11 cellular contexts compared by ENCODE assay signal in the genomic region with DNA sequence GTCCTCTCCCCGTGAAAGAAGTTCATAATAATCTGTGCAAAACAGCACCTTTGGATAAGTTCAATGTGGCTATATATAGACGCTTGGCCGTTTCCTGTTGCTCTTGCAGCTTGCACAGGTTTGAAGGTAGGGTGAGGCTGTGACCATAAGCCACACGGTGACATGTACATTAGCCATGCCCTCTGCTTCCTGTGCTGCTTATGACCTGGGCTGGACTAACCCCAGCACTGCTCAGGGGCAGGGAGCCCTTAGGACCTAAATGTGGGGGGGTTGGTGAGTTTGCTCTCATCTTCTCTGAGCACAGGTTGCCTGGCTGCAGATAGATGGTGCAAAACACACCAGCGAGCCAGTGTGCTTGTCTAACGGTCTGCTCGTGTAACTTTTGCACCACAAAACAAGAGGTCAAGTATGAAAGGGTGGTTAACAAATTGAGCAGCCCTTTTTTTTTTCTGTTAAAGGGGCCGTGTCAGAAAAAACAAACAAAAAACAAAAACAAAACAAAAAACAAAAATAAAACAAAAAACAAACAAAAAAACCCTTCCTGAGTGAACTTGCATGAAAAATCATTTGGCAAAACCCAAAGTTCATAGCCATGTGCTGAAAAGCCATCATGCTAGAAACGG. TPM values are rescaled to one million over a fixed set of nuclear protein-coding genes. Genes with fewer than 3 reads are reported as not detected.
A peak's percentile ranks its signal among the peaks of the same experiment; 100 is the strongest.
DNase-seq lines count a peak whose midpoint lies in the region; ATAC-seq, FAIRE-seq and TF ChIP-seq lines count a peak whose summit lies in the region.
"Had no signal": no experiment of that assay in that cellular context is flagged by ENCODE, and none has a peak within 500 bp of the region (broad histone marks: within the 10 kb centered on the region; RNA-seq: fewer than 3 reads in every experiment).

No MANE protein-coding gene starts in this region.

- intact Hi-C loops in aorta (cut with DNase I): no loop called here

- TF ChIP-seq CTCF in endothelial cell (IDR thresholded peaks at IDR 0.05; ENCODE audit: unreplicated experiment): no peak

- peaks cover 19% of the 10 kb centered on the region for H3K27me3 Mint-ChIP-seq in endothelial cell (ENCODE audit: unreplicated experiment)

- H3K36me3 Mint-ChIP-seq in endothelial cell (ENCODE audit: low read depth, unreplicated experiment): peaks cover 26% of the 10 kb centered on the region

- peak overlapping the region; percentile 38 for H3K4me3 Mint-ChIP-seq in endothelial cell (ENCODE audit: unreplicated experiment)

- DNase-seq in GM18507 (ENCODE audit: extremely low spot score, insufficient read length, low read depth) (no peak), endothelial cell (ENCODE audit: low spot score) (no peak), NCI-H748 (lab: John Stamatoyannopoulos, UW; ENCODE audit: unreplicated experiment) (no peak), ACHN (no peak), RKO (ENCODE audit: low spot score) (no peak), aorta (no peak)
- DNase-seq: activated CD8-positive, alpha-beta memory T cell treated with anti-CD3 and anti-CD28 coated beads for 24 hours; GF-D8 had no signal

- ATAC-seq in GM21367 (IDR thresholded peaks at IDR 0.05; ENCODE audit: unreplicated experiment) (peak; percentile 41), HG03469 (IDR thresholded peaks at IDR 0.05; ENCODE audit: unreplicated experiment) (peak; percentile 37), aorta (ENCODE audit: low FRiP score) (no peak)

- no peak overlapping the region for H3K27ac Mint-ChIP-seq in endothelial cell (ENCODE audit: unreplicated experiment)

- no peaks in the 10 kb centered on the region for H3K27me3 ChIP-seq in aorta (ENCODE audit: control insufficient read depth in 1 of 2, insufficient read depth in 2 of 2, low read length in 1 of 2)

- H3K9me3 ChIP-seq in aorta (ENCODE audit: control insufficient read depth, low read length): no peaks in the 10 kb centered on the region

- peaks cover 93% of the 10 kb centered on the region for H3K4me1 Mint-ChIP-seq in endothelial cell (ENCODE audit: unreplicated experiment)

- peak; percentile 94 for FAIRE-seq in GM18507 (lab: Jason Lieb, UNC)
- FAIRE-seq: endometrium had no signal

- no peaks in the 10 kb centered on the region for H3K9me3 Mint-ChIP-seq in endothelial cell (ENCODE audit: unreplicated experiment)

- no peak overlapping the region for H3K4me3 ChIP-seq in aorta (ENCODE audit: low read length in 2 of 2)

- in situ Hi-C loops in ACHN (cut with HindIII; ENCODE audit: low pct_ligation_motif_present, low pct_unique_long_range_greater_than_20kb, low sequenced_read_pairs): no loop called here

- no peaks in the 10 kb centered on the region for H3K36me3 ChIP-seq in aorta (ENCODE audit: control insufficient read depth in 1 of 2, insufficient read depth in 2 of 2, low read length in 1 of 2)

- WGBS in aorta, 2 donors: 52 to 73% methylated on average over 9 of the region's 9 CpGs

- no peaks in the 10 kb centered on the region for H3K4me1 ChIP-seq in aorta (ENCODE audit: control insufficient read depth in 1 of 2, insufficient read depth in 2 of 2, low read length in 2 of 2)

- H3K27ac ChIP-seq in aorta (ENCODE audit: low read depth in 1 of 2, low read length in 2 of 2): no peak overlapping the region

RNA-seq across cellular contexts. Expression of gene FLI1, which starts 37.3 kb away (rescaled TPM):
- total RNA-seq in endothelial cell (ENCODE audit: unreplicated experiment) (271 TPM), aorta (10 to 100 TPM; 32.5 to 65.0 TPM)
- polyA plus RNA-seq in aorta: 1 to 10 TPM; 4.1 to 5.5 TPM
